In genomic region chr19:49593233-49594113, GRCh38 we compare ENCODE assay signal across 8 cellular contexts. TPM values are rescaled to one million over a fixed set of nuclear protein-coding genes. Genes with fewer than 3 reads are reported as not detected.
DNase-seq lines count a peak whose midpoint lies in the region; ATAC-seq and TF ChIP-seq lines count a peak whose summit lies in the region.

No MANE protein-coding gene starts in this region.

- intact Hi-C loops in activated T-helper 2 cell treated with anti-CD3 and anti-CD28 coated beads, Interferon-gamma antibody, Interleukin-2, Interleukin-4, amounts not matched to agents 10 μg/mL and 5 μg/mL and 100 μg/mL, durations not matched to agents 14 hours and 24 hours and 36 hours (cut with micrococcal nuclease): loop anchor here (1.0 to 5.0 kb wide), 4 partner anchors 13 to 1336 kb away; partner anchors contain the start of genes CARD8, FUZ, NOSIP and RRAS

- ATAC-seq in naive thymus-derived CD8-positive, alpha-beta T cell: peak; percentile 45 to 50
- ATAC-seq in stimulated activated effector memory CD8-positive, alpha-beta T cell treated with anti-CD3 and anti-CD28 coated beads, Interleukin-12 subunit alpha, Interleukin-12 subunit beta, amount 100 ng/mL, for 72 hours: peak; percentile 70

- H3K27ac Mint-ChIP-seq in activated T-helper 2 cell treated with anti-CD3 and anti-CD28 coated beads, Interferon-gamma antibody, Interleukin-2, Interleukin-4, amounts not matched to agents 10 μg/mL and 5 μg/mL and 100 μg/mL, durations not matched to agents 14 hours and 24 hours and 36 hours: peak overlapping the region; percentile 79
- peak overlapping the region; percentile 83 to 97 (median 91) for H3K27ac Mint-ChIP-seq in naive thymus-derived CD8-positive, alpha-beta T cell
- H3K27ac Mint-ChIP-seq in stimulated activated effector memory CD8-positive, alpha-beta T cell treated with anti-CD3 and anti-CD28 coated beads, Interleukin-12 subunit alpha, Interleukin-12 subunit beta, amount 100 ng/mL, for 72 hours: peak overlapping the region; percentile 89

- H3K4me1 ChIP-seq in HUES6 (ENCODE audit: control insufficient read depth, insufficient read depth, low read length): peaks cover 10% of the 10 kb centered on the region; the same call in 1 of the 2 replicates

- H3K27me3 Mint-ChIP-seq in activated T-helper 2 cell treated with anti-CD3 and anti-CD28 coated beads, Interferon-gamma antibody, Interleukin-2, Interleukin-4, amounts not matched to agents 10 μg/mL and 5 μg/mL and 100 μg/mL, durations not matched to agents 14 hours and 24 hours and 36 hours (ENCODE audit: low read depth): peaks cover 4% of the 10 kb centered on the region
- no peaks in the 10 kb centered on the region for H3K27me3 Mint-ChIP-seq in naive thymus-derived CD8-positive, alpha-beta T cell

- no peaks in the 10 kb centered on the region for H3K27me3 ChIP-seq in HUES6 (ENCODE audit: control insufficient read depth, insufficient read depth, low read length)

- peak overlapping the region; percentile 83 for H3K4me3 Mint-ChIP-seq in activated T-helper 2 cell treated with anti-CD3 and anti-CD28 coated beads, Interferon-gamma antibody, Interleukin-2, Interleukin-4, amounts not matched to agents 10 μg/mL and 5 μg/mL and 100 μg/mL, durations not matched to agents 14 hours and 24 hours and 36 hours (ENCODE audit: low read depth)
- H3K4me3 Mint-ChIP-seq in naive thymus-derived CD8-positive, alpha-beta T cell: peak overlapping the region; percentile 86 to 97 (median 90)
- H3K4me3 Mint-ChIP-seq in stimulated activated effector memory CD8-positive, alpha-beta T cell treated with anti-CD3 and anti-CD28 coated beads, Interleukin-12 subunit alpha, Interleukin-12 subunit beta, amount 100 ng/mL, for 72 hours: peak overlapping the region; percentile 88

- H3K4me3 ChIP-seq in AG09309 (ENCODE audit: control insufficient read depth, low read depth, low read length): peak overlapping the region; percentile 49
- H3K4me3 ChIP-seq in HUES6 (ENCODE audit: low read depth, low read length): peak overlapping the region; percentile 77
- H3K4me3 ChIP-seq in fibroblast of mammary gland (ENCODE audit: control insufficient read depth, low read depth, low read length): peak overlapping the region; percentile 79

- POLR2A ChIA-PET in naive thymus-derived CD8-positive, alpha-beta T cell (lab: Charles Lee): interaction anchor here (0.5 to 11.9 kb wide), 16 partner anchors 10 to 276 kb away, joined by 3 to 180 read pairs (median 4); partner anchors contain the start of genes BCL2L12, IRF3, NOSIP and PNKP

- H3K4me1 Mint-ChIP-seq in activated T-helper 2 cell treated with anti-CD3 and anti-CD28 coated beads, Interferon-gamma antibody, Interleukin-2, Interleukin-4, amounts not matched to agents 10 μg/mL and 5 μg/mL and 100 μg/mL, durations not matched to agents 14 hours and 24 hours and 36 hours (ENCODE audit: low read depth): peaks cover 21% of the 10 kb centered on the region
- peaks cover 23 to 46% (median 34%) of the 10 kb centered on the region in 4 donors for H3K4me1 Mint-ChIP-seq in naive thymus-derived CD8-positive, alpha-beta T cell
- H3K4me1 Mint-ChIP-seq in stimulated activated effector memory CD8-positive, alpha-beta T cell treated with anti-CD3 and anti-CD28 coated beads, Interleukin-12 subunit alpha, Interleukin-12 subunit beta, amount 100 ng/mL, for 72 hours: peaks cover 46% of the 10 kb centered on the region

- peaks cover 40% of the 10 kb centered on the region for H3K36me3 ChIP-seq in HUES6 (ENCODE audit: control insufficient read depth, insufficient read depth, low read length)

- H3K9me3 ChIP-seq in HUES6 (ENCODE audit: control insufficient read depth, insufficient read depth, low read depth, low read length): no peaks in the 10 kb centered on the region

- TF ChIP-seq CTCF in AG09309 (IDR thresholded peaks at IDR 0.05; ENCODE audit: control insufficient read depth, insufficient read depth, low read depth, low read length, missing control alignments) (no peak), fibroblast of mammary gland (conservative IDR thresholded peaks at IDR 0.05; ENCODE audit: control insufficient read depth, insufficient read depth, low read depth, low read length) (no peak)

- DNase-seq in AG09309 (ENCODE audit: low read depth) (peak; percentile 41), RPMI7951 (ENCODE audit: low read depth) (peak; percentile 89), fibroblast of mammary gland (ENCODE audit: low read depth) (peak; percentile 89)
- DNase-seq in activated T-helper 2 cell treated with anti-CD3 and anti-CD28 coated beads, Interferon-gamma antibody, Interleukin-2, Interleukin-4, amounts not matched to agents 10 μg/mL and 5 μg/mL and 100 μg/mL, durations not matched to agents 14 hours and 24 hours and 36 hours (ENCODE audit: low spot score): peak; percentile 92
- peak; percentile 85 to 96 (median 90) for DNase-seq in naive thymus-derived CD8-positive, alpha-beta T cell
- DNase-seq in stimulated activated effector memory CD8-positive, alpha-beta T cell treated with anti-CD3 and anti-CD28 coated beads, Interleukin-12 subunit alpha, Interleukin-12 subunit beta, amount 100 ng/mL, for 72 hours (ENCODE audit: low spot score in 2 of 2): peak; percentile 73 to 95

- H3K9ac ChIP-seq in HUES6 (ENCODE audit: low read length): peak overlapping the region; percentile 48

- H3K9me3 Mint-ChIP-seq in activated T-helper 2 cell treated with anti-CD3 and anti-CD28 coated beads, Interferon-gamma antibody, Interleukin-2, Interleukin-4, amounts not matched to agents 10 μg/mL and 5 μg/mL and 100 μg/mL, durations not matched to agents 14 hours and 24 hours and 36 hours: no peaks in the 10 kb centered on the region
- H3K9me3 Mint-ChIP-seq in naive thymus-derived CD8-positive, alpha-beta T cell: no peaks in the 10 kb centered on the region
- no peaks in the 10 kb centered on the region for H3K9me3 Mint-ChIP-seq in stimulated activated effector memory CD8-positive, alpha-beta T cell treated with anti-CD3 and anti-CD28 coated beads, Interleukin-12 subunit alpha, Interleukin-12 subunit beta, amount 100 ng/mL, for 72 hours

- H3K27ac ChIP-seq in HUES6 (ENCODE audit: low read depth, low read length): no peak overlapping the region

- TF ChIP-seq POLR2A in GM19099 (IDR thresholded peaks at IDR 0.05; ENCODE audit: extremely low read depth, insufficient read length, low read depth): peak; percentile 30

- peaks cover 27% of the 10 kb centered on the region for H3K36me3 Mint-ChIP-seq in activated T-helper 2 cell treated with anti-CD3 and anti-CD28 coated beads, Interferon-gamma antibody, Interleukin-2, Interleukin-4, amounts not matched to agents 10 μg/mL and 5 μg/mL and 100 μg/mL, durations not matched to agents 14 hours and 24 hours and 36 hours (ENCODE audit: low read depth)
- H3K36me3 Mint-ChIP-seq in naive thymus-derived CD8-positive, alpha-beta T cell: peaks cover 0 to 25% (median 5%) of the 10 kb centered on the region in 3 donors
- H3K36me3 Mint-ChIP-seq in stimulated activated effector memory CD8-positive, alpha-beta T cell treated with anti-CD3 and anti-CD28 coated beads, Interleukin-12 subunit alpha, Interleukin-12 subunit beta, amount 100 ng/mL, for 72 hours: peaks cover 61% of the 10 kb centered on the region

RNA-seq across cellular contexts. Expression of gene PRR12, which starts 2.5 kb away (rescaled TPM):
- total RNA-seq in RPMI7951 (2014; rRNA removed; shearing (Covaris generic)): 1.1 and 2.3 TPM in 2 replicates
- 34.2 and 34.6 TPM in 2 replicates for total RNA-seq in activated T-helper 2 cell treated with anti-CD3 and anti-CD28 coated beads, Interferon-gamma antibody, Interleukin-2, Interleukin-4, amounts not matched to agents 10 μg/mL and 5 μg/mL and 100 μg/mL, durations not matched to agents 14 hours and 24 hours and 36 hours
- total RNA-seq in naive thymus-derived CD8-positive, alpha-beta T cell: 10 to 100 TPM; 61.6 to 62.1 TPM
- under 1 TPM; 0.24 to 0.69 (median 0.37) TPM for polyA plus RNA-seq in naive thymus-derived CD8-positive, alpha-beta T cell

RNA-seq across cellular contexts. Expression of gene PRRG2, which starts 12.4 kb away (rescaled TPM):
- 0.10 TPM in 1 of 2 replicates, not detected in the other for total RNA-seq in RPMI7951 (2014; rRNA removed; shearing (Covaris generic))
- total RNA-seq in activated T-helper 2 cell treated with anti-CD3 and anti-CD28 coated beads, Interferon-gamma antibody, Interleukin-2, Interleukin-4, amounts not matched to agents 10 μg/mL and 5 μg/mL and 100 μg/mL, durations not matched to agents 14 hours and 24 hours and 36 hours: 0.83 and 0.84 TPM in 2 replicates
- total RNA-seq in naive thymus-derived CD8-positive, alpha-beta T cell: 1 to 10 TPM; 1.9 to 2.4 TPM
- polyA plus RNA-seq in naive thymus-derived CD8-positive, alpha-beta T cell: under 1 TPM; 0.28 to 0.34 (median 0.32) TPM

RNA-seq across cellular contexts. Expression of gene NOSIP, which starts 13.1 kb away (rescaled TPM):
- total RNA-seq in RPMI7951 (2014; rRNA removed; shearing (Covaris generic)): 159 TPM in 2 replicates
- 64.8 and 67.1 TPM in 2 replicates for total RNA-seq in activated T-helper 2 cell treated with anti-CD3 and anti-CD28 coated beads, Interferon-gamma antibody, Interleukin-2, Interleukin-4, amounts not matched to agents 10 μg/mL and 5 μg/mL and 100 μg/mL, durations not matched to agents 14 hours and 24 hours and 36 hours
- total RNA-seq in naive thymus-derived CD8-positive, alpha-beta T cell: 100 to 1,000 TPM; 162 to 173 TPM
- polyA plus RNA-seq in naive thymus-derived CD8-positive, alpha-beta T cell: 100 to 1,000 TPM; 662 to 854 (median 844) TPM

RNA-seq across cellular contexts. Expression of gene RRAS, which starts 46.5 kb away (rescaled TPM):
- total RNA-seq in RPMI7951 (2014; rRNA removed; shearing (Covaris generic)): 81.8 and 84.2 TPM in 2 replicates
- total RNA-seq in activated T-helper 2 cell treated with anti-CD3 and anti-CD28 coated beads, Interferon-gamma antibody, Interleukin-2, Interleukin-4, amounts not matched to agents 10 μg/mL and 5 μg/mL and 100 μg/mL, durations not matched to agents 14 hours and 24 hours and 36 hours: 4.9 and 6.2 TPM in 2 replicates
- total RNA-seq in naive thymus-derived CD8-positive, alpha-beta T cell: 10 to 100 TPM; 10.4 to 12.7 TPM
- polyA plus RNA-seq in naive thymus-derived CD8-positive, alpha-beta T cell: 10 to 100 TPM; 21.8 to 30.2 (median 28.4) TPM

RNA-seq across cellular contexts. Expression of gene SCAF1, which starts 48.5 kb away (rescaled TPM):
- total RNA-seq in RPMI7951 (2014; rRNA removed; shearing (Covaris generic)): 7.1 and 16.0 TPM in 2 replicates
- total RNA-seq in activated T-helper 2 cell treated with anti-CD3 and anti-CD28 coated beads, Interferon-gamma antibody, Interleukin-2, Interleukin-4, amounts not matched to agents 10 μg/mL and 5 μg/mL and 100 μg/mL, durations not matched to agents 14 hours and 24 hours and 36 hours: 64.6 and 69.5 TPM in 2 replicates
- 10 to 100 TPM; 51.0 to 62.3 TPM for total RNA-seq in naive thymus-derived CD8-positive, alpha-beta T cell
- polyA plus RNA-seq in naive thymus-derived CD8-positive, alpha-beta T cell: 1 to 10 TPM; 1.1 to 2.5 (median 1.2) TPM

Comparison
In these comparisons a context has a peak if more than half of its experiments do, and no peak if none do; other contexts are left out.
1. DNase-seq: peak in every context shown above with its lines; median percentile 92 in activated T-helper 2 cell treated with anti-CD3 and anti-CD28 coated beads, Interferon-gamma antibody, Interleukin-2, Interleukin-4, amounts not matched to agents 10 μg/mL and 5 μg/mL and 100 μg/mL, durations not matched to agents 14 hours and 24 hours and 36 hours; 90 in naive thymus-derived CD8-positive, alpha-beta T cell; 89 in RPMI7951; 89 in fibroblast of mammary gland; 84 in stimulated activated effector memory CD8-positive, alpha-beta T cell treated with anti-CD3 and anti-CD28 coated beads, Interleukin-12 subunit alpha, Interleukin-12 subunit beta, amount 100 ng/mL, for 72 hours; 41 in AG09309.
2. RNA of gene PRR12, which starts 2.5 kb away (total RNA-seq): 61.6 to 62.1 TPM in naive thymus-derived CD8-positive, alpha-beta T cell and 34.2 to 34.6 TPM in activated T-helper 2 cell treated with anti-CD3 and anti-CD28 coated beads, Interferon-gamma antibody, Interleukin-2, Interleukin-4, amounts not matched to agents 10 μg/mL and 5 μg/mL and 100 μg/mL, durations not matched to agents 14 hours and 24 hours and 36 hours; 1.1 to 2.3 TPM in RPMI7951; every median in the first group is over 10 times any median in the second.
3. Peak in every context shown above with its lines, with median percentiles within 50 percentile points of each other: H3K4me3 ChIP-seq, H3K27ac Mint-ChIP-seq and H3K4me3 Mint-ChIP-seq.